In the genomic region with DNA sequence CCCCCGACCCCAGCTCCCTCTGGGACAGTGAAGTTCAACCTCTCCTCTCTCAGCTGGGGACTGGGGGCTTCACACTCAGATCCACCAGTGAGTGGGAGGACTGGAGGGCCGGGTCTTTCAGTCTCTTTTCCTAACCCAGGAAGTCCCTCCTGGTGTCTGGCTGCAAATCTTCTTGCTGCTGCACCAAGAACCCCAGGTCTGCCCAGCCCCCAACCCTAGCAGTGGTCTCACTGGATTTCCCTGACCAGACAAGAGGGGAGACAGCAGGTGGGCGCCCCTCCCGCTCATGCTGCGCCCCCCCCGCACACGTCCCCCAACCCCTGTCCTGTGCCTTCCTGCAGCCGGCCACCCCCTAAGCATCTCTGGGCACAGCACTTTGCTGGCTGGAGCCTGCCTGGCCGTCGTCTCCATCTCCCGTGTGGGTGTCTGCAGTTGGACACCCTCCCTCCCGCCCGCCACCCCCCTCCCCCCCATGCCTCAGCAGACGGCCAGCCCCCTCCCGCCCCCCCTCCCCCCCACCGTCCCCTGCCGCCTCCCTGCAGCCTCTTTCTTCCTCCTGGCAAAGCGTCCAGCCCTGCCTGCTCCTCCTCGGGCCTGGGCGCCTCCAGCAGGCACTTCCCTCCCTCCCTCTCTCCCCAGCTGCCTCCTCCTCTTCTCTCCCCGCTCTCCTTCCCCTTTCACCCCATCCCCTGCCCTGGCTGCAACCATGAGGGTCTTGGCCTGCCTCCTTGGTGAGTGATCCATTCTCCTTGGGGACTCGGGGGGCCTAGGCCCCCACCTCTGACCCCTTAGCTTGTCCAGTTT, we compare ENCODE assay signal across 8 cellular contexts. TPM values are rescaled to one million over a fixed set of nuclear protein-coding genes. Genes with fewer than 3 reads are reported as not detected.
DNase-seq lines count a peak whose midpoint lies in the region; ATAC-seq and TF ChIP-seq lines count a peak whose summit lies in the region.

A gene (plus strand): TSS at position 553 of the 804 bp plus-strand sequence. CDS start 154 bp downstream, at position 707.

- no peaks in the 10 kb centered on the region for H3K27me3 ChIP-seq in AG04450 (ENCODE audit: control insufficient read depth, insufficient read depth, low read length)
- peaks cover 86% of the 10 kb centered on the region for H3K27me3 ChIP-seq in MM.1S (replicated peaks; ENCODE audit: insufficient read depth, low read length)

- no peak for ATAC-seq in GM18520 (IDR thresholded peaks at IDR 0.05; ENCODE audit: unreplicated experiment)

- no peaks in the 10 kb centered on the region for H3F3A ChIP-seq in MM.1S (ENCODE audit: insufficient read depth, low read length)

- H3K27ac ChIP-seq in AG04450 (ENCODE audit: low read depth, low read length) (peak within 1 kb of the TSS; percentile 96), MM.1S (ENCODE audit: low read length) (no peak within 1 kb of the TSS)

- no peaks in the 10 kb centered on the region; the same call in 1 of the 2 replicates for H3K9me3 ChIP-seq in AG04450 (ENCODE audit: control insufficient read depth, insufficient read depth, low read length)
- H3K9me3 ChIP-seq in MM.1S (replicated peaks; ENCODE audit: insufficient read depth, low read length) = no peaks in the 10 kb centered on the region

- CTCF ChIA-PET in AG04450 (lab: Charles Lee) = interaction anchor here (0.9 to 6.4 kb wide), 3 partner anchors 12 to 21 kb away, joined by 3 to 67 read pairs (median 42); a partner anchor contains a TSS

- no peaks in the 10 kb centered on the region for H3K9me2 ChIP-seq in MM.1S (replicated peaks; ENCODE audit: insufficient read depth, low read length)

- no peaks in the 10 kb centered on the region for H4K20me1 ChIP-seq in MM.1S (ENCODE audit: insufficient read depth, low read length)

- no peak within 1 kb of the TSS for H3K9ac ChIP-seq in MM.1S (ENCODE audit: low read length)

- POLR2A ChIA-PET in AG04450 (lab: Yijun Ruan, JAX) = interaction anchor here (0.6 to 2.5 kb wide), 9 partner anchors 10 to 111 kb away, joined by 3 to 21 read pairs (median 6); a partner anchor contains a TSS

- in situ Hi-C loops in KBM-7 (cut with MboI; ENCODE audit: low pct_unique_long_range_greater_than_20kb, low sequenced_read_pairs) = no loop called here

- H3K4me1 ChIP-seq in MM.1S (ENCODE audit: low read length) = no peaks in the 10 kb centered on the region

- TF ChIP-seq CTCF in AG04450 (IDR thresholded peaks at IDR 0.05; ENCODE audit: low read depth, low read length) (no peak), MM.1S (IDR thresholded peaks at IDR 0.05; ENCODE audit: low read length) (no peak)

- H3K4me2 ChIP-seq in MM.1S (ENCODE audit: low read depth, low read length) = no peak within 1 kb of the TSS

- H2AFZ ChIP-seq in MM.1S (ENCODE audit: low read length) = no peak within 1 kb of the TSS

- H3K79me2 ChIP-seq in MM.1S (ENCODE audit: low read length) = no peaks in the 10 kb centered on the region

- no peaks in the 10 kb centered on the region for H3K36me3 ChIP-seq in MM.1S (replicated peaks; ENCODE audit: insufficient read depth, low read length)

- H3K4me3 ChIP-seq in AG04450 (ENCODE audit: low read depth, low read length) (peak within 1 kb of the TSS; percentile 77), MM.1S (ENCODE audit: low read length) (no peak within 1 kb of the TSS)

- DNase-seq in AG04450 (ENCODE audit: low read depth, low spot score) (no peak), KBM-7 (peak; percentile 22), cerebellum (ENCODE audit: low spot score) (peak; percentile 46), mesenteric fat pad (ENCODE audit: low spot score) (no peak), MM.1S (no peak), superior temporal gyrus (ENCODE audit: extremely low spot score) (no peak), SIG-M5 (lab: John Stamatoyannopoulos, UW) (no peak)

RNA-seq across cellular contexts. Expression of the gene that starts here (rescaled TPM):
- polyA plus RNA-seq in AG04450 (2011; rRNA removed) = 2.1 and 3.1 TPM in 2 replicates
- 4.9 TPM in 2 replicates for polyA minus RNA-seq in AG04450 (2011; rRNA and poly(A)+ RNA removed)
- 1.4 TPM for total RNA-seq in cerebellum
- total RNA-seq in mesenteric fat pad = 13.9 TPM

Comparison
In these comparisons a context has a peak if more than half of its experiments do, and no peak if none do; other contexts are left out.
1. DNase-seq: peak in KBM-7 (single experiment) and cerebellum (single experiment); none in AG04450 (single experiment), mesenteric fat pad (single experiment), MM.1S (single experiment), superior temporal gyrus (single experiment) and SIG-M5 (single experiment).